ENCODE assay signal across 1 cellular context in genomic region chr9:113590991-113591898, GRCh38.
TF ChIP-seq lines count a peak whose summit lies in the region.

No MANE protein-coding gene starts in this region.

TF ChIP-seq in HepG2, 621 proteins besides CTCF, POLR2A, EP300 and RAD21 (continued from another document and continues in another):
- TF ChIP-seq ZNF280D (CRISPR knock-in tag; IDR thresholded peaks at IDR 0.05) = no peak
- TF ChIP-seq ZFP91 (CRISPR knock-in tag; IDR thresholded peaks at IDR 0.05; ENCODE audit: borderline replicate concordance) = peak; percentile 40; the same call in 1 of the 2 replicates
- no peak for TF ChIP-seq KLF15 (CRISPR knock-in tag; IDR thresholded peaks at IDR 0.05; ENCODE audit: borderline replicate concordance)
- TF ChIP-seq ZFY (CRISPR knock-in tag; IDR thresholded peaks at IDR 0.05) = 0 out of 2 replicates have a peak, but pooled peaks have one; percentile 18
- TF ChIP-seq SYNCRIP (IDR thresholded peaks at IDR 0.05; ENCODE audit: insufficient read depth, low read depth, low read length) = no peak
- TF ChIP-seq ZNF407 (CRISPR knock-in tag; IDR thresholded peaks at IDR 0.05; ENCODE audit: not compliant biosample characterization) = no peak
- no peak for TF ChIP-seq ZNF282 (IDR thresholded peaks at IDR 0.05; ENCODE audit: partially characterized antibody)
- TF ChIP-seq FOSL1 (CRISPR knock-in tag; IDR thresholded peaks at IDR 0.05; ENCODE audit: borderline replicate concordance) = no peak
- TF ChIP-seq ATRX (CRISPR knock-in tag; IDR thresholded peaks at IDR 0.05; ENCODE audit: borderline replicate concordance) = no peak
- TF ChIP-seq CSRNP1 (CRISPR knock-in tag; IDR thresholded peaks at IDR 0.05) = no peak
- TF ChIP-seq BORCS8-MEF2B (CRISPR knock-in tag; IDR thresholded peaks at IDR 0.05) = no peak
- no peak for TF ChIP-seq HOXD1 (CRISPR knock-in tag; IDR thresholded peaks at IDR 0.05)
- TF ChIP-seq FUBP1 (CRISPR knock-in tag; IDR thresholded peaks at IDR 0.05; ENCODE audit: borderline replicate concordance) = no peak
- no peak for TF ChIP-seq ZFP62 (CRISPR knock-in tag; IDR thresholded peaks at IDR 0.05)
- TF ChIP-seq ZNF30 (CRISPR knock-in tag; IDR thresholded peaks at IDR 0.05) = no peak
- TF ChIP-seq ZNF350 (CRISPR knock-in tag; IDR thresholded peaks at IDR 0.05; ENCODE audit: borderline replicate concordance, low read depth) = no peak
- no peak for TF ChIP-seq ZNF180 (CRISPR knock-in tag; IDR thresholded peaks at IDR 0.05; ENCODE audit: borderline replicate concordance, low read depth)
- no peak for TF ChIP-seq FOSL2 (CRISPR knock-in tag; IDR thresholded peaks at IDR 0.05)
- no peak for TF ChIP-seq TEF (CRISPR knock-in tag; IDR thresholded peaks at IDR 0.05)
- no peak for TF ChIP-seq HMG20B (CRISPR knock-in tag; conservative IDR thresholded peaks at IDR 0.05)
- TF ChIP-seq ZNF224 (CRISPR knock-in tag; IDR thresholded peaks at IDR 0.05) = 0 out of 2 replicates have a peak, but pooled peaks have one; percentile 55
- TF ChIP-seq GLI4 (CRISPR knock-in tag; IDR thresholded peaks at IDR 0.05; ENCODE audit: borderline replicate concordance) = no peak
- TF ChIP-seq ZNF891 (CRISPR knock-in tag; IDR thresholded peaks at IDR 0.05) = peak; percentile 28; the same call in 1 of the 2 replicates
- no peak for TF ChIP-seq PBX2 (CRISPR knock-in tag; IDR thresholded peaks at IDR 0.05)
- peak; percentile 41; the same call in 1 of the 2 replicates for TF ChIP-seq SALL1 (CRISPR knock-in tag; IDR thresholded peaks at IDR 0.05)
- TF ChIP-seq KAT8 (CRISPR knock-in tag; IDR thresholded peaks at IDR 0.05) = peak; percentile 33; the same call in 1 of the 2 replicates
- no peak for TF ChIP-seq PTBP1 (IDR thresholded peaks at IDR 0.05; ENCODE audit: low read depth, low read length, poor library complexity, severe bottlenecking)
- TF ChIP-seq ZNF18 (CRISPR knock-in tag; IDR thresholded peaks at IDR 0.05; ENCODE audit: insufficient replicate concordance) = no peak
- TF ChIP-seq RXRB (CRISPR knock-in tag; IDR thresholded peaks at IDR 0.05; ENCODE audit: borderline replicate concordance) = peak; percentile 53; the same call in 1 of the 2 replicates
- TF ChIP-seq FOXO1 (CRISPR knock-in tag; IDR thresholded peaks at IDR 0.05) = 0 out of 2 replicates have a peak, but pooled peaks have one; percentile 27
- TF ChIP-seq XRCC5 (optimal IDR thresholded peaks at IDR 0.05; ENCODE audit: low read length) = peak; percentile 40
- no peak for TF ChIP-seq ETS1 (CRISPR knock-in tag; IDR thresholded peaks at IDR 0.05)
- peak; percentile 50; the same call in 1 of the 2 replicates for TF ChIP-seq KDM3A (CRISPR knock-in tag; IDR thresholded peaks at IDR 0.05; ENCODE audit: low read depth)
- no peak for TF ChIP-seq TCF12 (IDR thresholded peaks at IDR 0.05)
- no peak for TF ChIP-seq TCF12 (CRISPR knock-in tag; IDR thresholded peaks at IDR 0.05)
